Comparison of ENCODE assay signal across 7 cellular contexts in the genomic region with DNA sequence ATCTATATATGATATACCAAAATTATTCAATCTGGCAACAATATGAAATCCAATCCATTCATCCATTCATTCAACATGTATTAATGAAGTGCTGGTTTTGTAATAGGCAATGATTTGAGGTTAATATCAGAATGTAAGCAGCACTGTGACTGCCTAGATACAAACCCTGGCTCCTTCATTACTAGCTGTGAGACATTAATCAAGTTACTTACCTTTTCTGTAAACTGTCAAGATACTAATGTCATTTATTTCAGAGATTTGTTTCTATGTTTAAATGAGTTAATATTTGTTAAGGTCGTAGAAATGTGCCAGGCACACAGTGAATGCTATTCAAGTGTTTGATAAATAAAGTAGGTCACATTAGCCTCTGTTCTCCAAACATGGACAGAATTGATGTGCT.
"Had no signal": no experiment of that assay in that cellular context is flagged by ENCODE, and none has a peak within 500 bp of the region (broad histone marks: within the 10 kb centered on the region; RNA-seq: fewer than 3 reads in every experiment).

No MANE protein-coding gene starts in this region.

- FAIRE-seq: GM12878, GM12891, GM12892, GM18507, GM19239 had no signal

- DNase-seq: GDM1, GF-D8 had no signal
